ENCODE assay signal across 8 cellular contexts in genomic region chr12:68332726-68333630, GRCh38. TPM values are rescaled to one million over a fixed set of nuclear protein-coding genes. Genes with fewer than 3 reads are reported as not detected.
A peak's percentile ranks its signal among the peaks of the same experiment; 100 is the strongest.
DNase-seq lines count a peak whose midpoint lies in the region; ATAC-seq, FAIRE-seq and TF ChIP-seq lines count a peak whose summit lies in the region.

No MANE protein-coding gene starts in this region.

- H3K27ac ChIP-seq in kidney (ENCODE audit: low read depth in 2 of 2, low read length in 2 of 2), result peak overlapping the region; percentile 2 to 26
- peak overlapping the region; percentile 36 to 73 for H3K27ac ChIP-seq in testis

- H3K4me1 ChIP-seq in kidney (ENCODE audit: control insufficient read depth in 1 of 2, insufficient read depth in 1 of 2, low read depth in 1 of 2, low read length in 2 of 2) (peaks cover 3 to 7% of the 10 kb centered on the region in 2 donors), testis (peaks cover 6% of the 10 kb centered on the region)

- peak overlapping the region in 1 of 2 donors; percentile 37 for H3K9ac ChIP-seq in kidney (ENCODE audit: low read length in 2 of 2)

- CTCF ChIA-PET in activated CD4-positive, alpha-beta T cell treated with anti-CD3 and anti-CD28 coated beads for 36 hours (lab: Charles Lee), result interaction anchor here (0.6 to 5.0 kb wide), 4 partner anchors 16 to 210 kb away, joined by 4 to 25 read pairs (median 14); no protein-coding TSS in a partner anchor

- no peak for TF ChIP-seq CTCF in kidney (IDR thresholded peaks at IDR 0.05; ENCODE audit: borderline replicate concordance, extremely low read depth, insufficient read depth)
- no peak for TF ChIP-seq CTCF in testis (IDR thresholded peaks at IDR 0.05)

- H3K27me3 Mint-ChIP-seq in activated CD4-positive, alpha-beta T cell treated with anti-CD3 and anti-CD28 coated beads for 36 hours, result peaks cover 2% of the 10 kb centered on the region
- peaks cover 1% of the 10 kb centered on the region for H3K27me3 Mint-ChIP-seq in activated naive CD8-positive, alpha-beta T cell

- no peaks in the 10 kb centered on the region for H3K9me3 ChIP-seq in kidney (ENCODE audit: control insufficient read depth in 1 of 2, low read length in 2 of 2)
- H3K9me3 ChIP-seq in testis, result no peaks in the 10 kb centered on the region

- no peak for DNase-seq in activated CD4-positive, alpha-beta T cell treated with anti-CD3 and anti-CD28 coated beads for 36 hours
- DNase-seq in activated CD4-positive, alpha-beta T cell treated with anti-CD3 and anti-CD28 coated beads, Interleukin-2, amount 50 U/mL, for 1 hour, result no peak
- DNase-seq in kidney, result no peak
- no peak for DNase-seq in testis
- no peak for DNase-seq in DMS 273 treated with DMSO at 0.1 percent for 48 hours (lab: John Stamatoyannopoulos, UW)

- no peak for TF ChIP-seq POLR2A in testis (IDR thresholded peaks at IDR 0.05)

- no peaks in the 10 kb centered on the region for H3K27me3 ChIP-seq in testis

- WGBS in testis, 2 donors, result 34 to 45% methylated on average over 18 of the region's 18 CpGs

- peak overlapping the region; percentile 80 for H3K4me3 Mint-ChIP-seq in activated CD4-positive, alpha-beta T cell treated with anti-CD3 and anti-CD28 coated beads for 36 hours
- H3K4me3 Mint-ChIP-seq in activated naive CD8-positive, alpha-beta T cell, result peak overlapping the region; percentile 89

- POLR2A ChIA-PET in activated CD4-positive, alpha-beta T cell treated with anti-CD3 and anti-CD28 coated beads for 36 hours (lab: Charles Lee), result interaction anchor here (1.0 to 1.2 kb wide), 2 partner anchors 26 to 280 kb away, joined by 6 read pairs; no protein-coding TSS in a partner anchor

- intact Hi-C loops in activated CD4-positive, alpha-beta T cell treated with anti-CD3 and anti-CD28 coated beads for 36 hours (cut with DNase I, micrococcal nuclease), result loop anchor here (1.0 to 10.0 kb wide), 7 partner anchors 32 to 475 kb away; partner anchors contain the start of genes MDM2 (in 2 of the 2), NUP107 (in 2 of the 2), RAP1B (in 2 of the 2) and SLC35E3 (in 1 of the 2)
- intact Hi-C loops in kidney (cut with DNase I), result no loop called here
- intact Hi-C loops in testis (cut with DNase I; ENCODE audit: low total_unique reads), result no loop called here

- H3K4me1 Mint-ChIP-seq in activated CD4-positive, alpha-beta T cell treated with anti-CD3 and anti-CD28 coated beads for 36 hours, result peaks cover 42% of the 10 kb centered on the region
- H3K4me1 Mint-ChIP-seq in activated naive CD8-positive, alpha-beta T cell (ENCODE audit: low read depth), result peaks cover 48% of the 10 kb centered on the region

- no peak for ATAC-seq in activated CD4-positive, alpha-beta T cell treated with anti-CD3 and anti-CD28 coated beads for 36 hours
- ATAC-seq in HG02642 (IDR thresholded peaks at IDR 0.05; ENCODE audit: poor library complexity, unreplicated experiment) (no peak), GM19463 (IDR thresholded peaks at IDR 0.05; ENCODE audit: unreplicated experiment) (no peak)

- peak overlapping the region; percentile 75 to 87 for H3K4me3 ChIP-seq in kidney (ENCODE audit: low read length in 2 of 2)
- peak overlapping the region; percentile 77 to 82 for H3K4me3 ChIP-seq in testis

- H3K27ac Mint-ChIP-seq in activated CD4-positive, alpha-beta T cell treated with anti-CD3 and anti-CD28 coated beads for 36 hours, result peak overlapping the region; percentile 55
- H3K27ac Mint-ChIP-seq in activated naive CD8-positive, alpha-beta T cell, result peak overlapping the region; percentile 75

- FAIRE-seq in kidney (lab: Jason Lieb, UNC), result no peak

- no peaks in the 10 kb centered on the region for H3K9me3 Mint-ChIP-seq in activated CD4-positive, alpha-beta T cell treated with anti-CD3 and anti-CD28 coated beads for 36 hours (ENCODE audit: low read depth)
- no peaks in the 10 kb centered on the region for H3K9me3 Mint-ChIP-seq in activated naive CD8-positive, alpha-beta T cell (ENCODE audit: low read depth)

- H3K36me3 Mint-ChIP-seq in activated CD4-positive, alpha-beta T cell treated with anti-CD3 and anti-CD28 coated beads for 36 hours (ENCODE audit: low read depth), result peaks cover 2% of the 10 kb centered on the region
- peaks cover 7% of the 10 kb centered on the region for H3K36me3 Mint-ChIP-seq in activated naive CD8-positive, alpha-beta T cell

- H3K36me3 ChIP-seq in kidney (ENCODE audit: control insufficient read depth in 1 of 2, insufficient read depth in 2 of 2, low read length in 2 of 2) (no peaks in the 10 kb centered on the region), testis (ENCODE audit: low read depth, missing control alignments) (no peaks in the 10 kb centered on the region)

RNA-seq across cellular contexts. Expression of gene MDM1, which starts 0.8 kb away (rescaled TPM):
- 10 to 100 TPM; 12.7 to 13.6 TPM for total RNA-seq in activated CD4-positive, alpha-beta T cell treated with anti-CD3 and anti-CD28 coated beads for 36 hours
- total RNA-seq in kidney, result 14.1 TPM
- 8.9 TPM for polyA plus RNA-seq in kidney (ENCODE audit: insufficient read depth, low read depth, low replicate concordance)
- total RNA-seq in testis, result 10 to 100 TPM; 32.7 to 35.3 TPM
- polyA plus RNA-seq in testis (ENCODE audit: insufficient read depth, low read depth, low replicate concordance), result 36.1 TPM

Comparison
In these comparisons a context has a peak if more than half of its experiments do, and no peak if none do; other contexts are left out.
1. intact Hi-C loops: an anchor here in activated CD4-positive, alpha-beta T cell treated with anti-CD3 and anti-CD28 coated beads for 36 hours (1.0 to 10.0 kb wide); none called in kidney and testis.